26 cellular contexts compared by ENCODE assay signal in the genomic region with DNA sequence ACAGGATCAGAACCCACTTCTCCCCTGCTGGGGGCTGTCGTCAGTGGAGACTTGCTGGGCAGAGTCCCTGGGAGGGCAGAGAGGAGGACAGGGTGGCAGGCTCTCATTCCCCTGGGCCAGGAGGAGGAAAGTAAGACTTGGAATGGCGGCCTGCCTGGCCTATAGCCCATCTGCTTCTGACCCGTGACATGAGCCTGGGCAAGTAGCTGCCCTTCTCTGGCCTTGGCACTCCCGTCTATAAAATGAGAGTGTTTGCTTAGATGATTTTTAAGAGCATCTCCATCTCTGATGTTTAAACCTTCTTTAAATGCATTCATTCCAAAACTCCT.
"Had no signal": no experiment of that assay in that cellular context is flagged by ENCODE, and none has a peak within 500 bp of the region (broad histone marks: within the 10 kb centered on the region; RNA-seq: fewer than 3 reads in every experiment).

No MANE protein-coding gene starts in this region.

- H3K4me1 Mint-ChIP-seq: activated CD4-positive, alpha-beta T cell treated with anti-CD3 and anti-CD28 coated beads for 36 hours; activated CD4-positive, alpha-beta T cell treated with anti-CD3 and anti-CD28 coated beads, Interleukin-2, amount 10 ng/mL, durations not matched to agents 24 days and 14 days; activated naive CD4-positive, alpha-beta T cell treated with anti-CD3 and anti-CD28 coated beads, Interleukin-2, amount 50 U/mL, for 24 hours; activated naive CD8-positive, alpha-beta T cell treated with anti-CD3 and anti-CD28 coated beads for 36 hours; activated naive CD8-positive, alpha-beta T cell treated with anti-CD3 and anti-CD28 coated beads, Interleukin-2, amount 50 U/mL, for 24 hours; T-helper 17 cell had no signal

- H3K36me3 Mint-ChIP-seq: activated CD4-positive, alpha-beta memory T cell treated with anti-CD3 and anti-CD28 coated beads for 36 hours; activated naive CD4-positive, alpha-beta T cell treated with anti-CD3 and anti-CD28 coated beads, Interleukin-2, amount 50 U/mL, for 24 hours; activated naive CD8-positive, alpha-beta T cell treated with anti-CD3 and anti-CD28 coated beads for 36 hours had no signal

- H3K27ac ChIP-seq: adrenal gland, body of pancreas, epithelial cell of prostate, esophagus squamous epithelium had no signal

- H3K9me3 Mint-ChIP-seq: activated CD4-positive, alpha-beta memory T cell treated with anti-CD3 and anti-CD28 coated beads for 36 hours; activated CD4-positive, alpha-beta T cell treated with anti-CD3 and anti-CD28 coated beads, Interleukin-2, amount 10 ng/mL, durations not matched to agents 24 days and 14 days; activated naive CD4-positive, alpha-beta T cell treated with anti-CD3 and anti-CD28 coated beads for 36 hours; activated naive CD4-positive, alpha-beta T cell treated with anti-CD3 and anti-CD28 coated beads, Interleukin-2, amount 50 U/mL, for 24 hours; activated naive CD8-positive, alpha-beta T cell treated with anti-CD3 and anti-CD28 coated beads for 36 hours; activated naive CD8-positive, alpha-beta T cell treated with anti-CD3 and anti-CD28 coated beads, Interleukin-2, amount 50 U/mL, for 24 hours; activated T-cell treated with anti-CD3 and anti-CD28 coated beads, Interleukin-2, amount 50 U/mL, for 4 hours; activated T-helper 1 cell treated with anti-CD3 and anti-CD28 coated beads, Interleukin-12 subunit alpha, Interleukin-12 subunit beta, Interleukin-2, Interleukin-4 antibody, amounts not matched to agents 30 ng/mL and 10 ng/mL and 1 ng/mL, durations not matched to agents 14 hours and 24 hours and 36 hours; activated T-helper 2 cell treated with anti-CD3 and anti-CD28 coated beads, Interferon-gamma antibody, Interleukin-2, Interleukin-4, amounts not matched to agents 10 μg/mL and 5 μg/mL and 100 μg/mL, durations not matched to agents 14 hours and 24 hours and 36 hours; T-helper 2 cell treated with Interferon-gamma antibody and Interleukin-4, amounts not matched to agents 5 μg/mL and 100 μg/mL, for 36 hours had no signal

- H3K27me3 ChIP-seq: adrenal gland, body of pancreas, esophagus squamous epithelium had no signal

- ATAC-seq: activated CD4-positive, alpha-beta T cell treated with anti-CD3 and anti-CD28 coated beads for 36 hours; activated CD8-positive, alpha-beta T cell treated with anti-CD3 and anti-CD28 coated beads, Interleukin-2, amount 10 ng/mL, durations not matched to agents 7 days and 5 days; activated naive CD8-positive, alpha-beta T cell treated with anti-CD3 and anti-CD28 coated beads, Interleukin-2, amount 50 U/mL, for 24 hours; activated T-cell treated with anti-CD3 and anti-CD28 coated beads, Interleukin-2, amount 50 U/mL, for 4 hours; body of pancreas; T-helper 17 cell had no signal

- H3K9me3 ChIP-seq: adrenal gland, esophagus squamous epithelium had no signal

- H3K27me3 Mint-ChIP-seq: activated CD4-positive, alpha-beta T cell treated with anti-CD3 and anti-CD28 coated beads, Interleukin-2, amount 10 ng/mL, durations not matched to agents 24 days and 14 days; activated naive CD4-positive, alpha-beta T cell treated with anti-CD3 and anti-CD28 coated beads, Interleukin-2, amount 50 U/mL, for 24 hours; activated naive CD8-positive, alpha-beta T cell treated with anti-CD3 and anti-CD28 coated beads for 36 hours had no signal

- H3K36me3 ChIP-seq: adrenal gland, esophagus squamous epithelium had no signal

- H3K4me3 ChIP-seq: adrenal gland, body of pancreas, esophagus squamous epithelium had no signal

- H3K27ac Mint-ChIP-seq: activated CD4-positive, alpha-beta memory T cell treated with anti-CD3 and anti-CD28 coated beads for 36 hours; activated CD4-positive, alpha-beta T cell treated with anti-CD3 and anti-CD28 coated beads for 36 hours; activated CD4-positive, alpha-beta T cell treated with anti-CD3 and anti-CD28 coated beads, Interleukin-2, amount 10 ng/mL, durations not matched to agents 24 days and 14 days; activated CD8-positive, alpha-beta T cell treated with anti-CD3 and anti-CD28 coated beads, Interleukin-2, amount 10 ng/mL, durations not matched to agents 7 days and 5 days; activated naive CD4-positive, alpha-beta T cell treated with anti-CD3 and anti-CD28 coated beads for 36 hours; activated naive CD4-positive, alpha-beta T cell treated with anti-CD3 and anti-CD28 coated beads, Interleukin-2, amount 50 U/mL, for 24 hours; activated naive CD8-positive, alpha-beta T cell treated with anti-CD3 and anti-CD28 coated beads for 36 hours; activated naive CD8-positive, alpha-beta T cell treated with anti-CD3 and anti-CD28 coated beads, Interleukin-2, amount 50 U/mL, for 24 hours; activated T-helper 1 cell treated with anti-CD3 and anti-CD28 coated beads, Interleukin-12 subunit alpha, Interleukin-12 subunit beta, Interleukin-2, Interleukin-4 antibody, amounts not matched to agents 30 ng/mL and 10 ng/mL and 1 ng/mL, durations not matched to agents 14 hours and 24 hours and 36 hours; activated T-helper 2 cell treated with anti-CD3 and anti-CD28 coated beads, Interferon-gamma antibody, Interleukin-2, Interleukin-4, amounts not matched to agents 10 μg/mL and 5 μg/mL and 100 μg/mL, durations not matched to agents 14 hours and 24 hours and 36 hours; T-helper 17 cell; T-helper 2 cell treated with Interferon-gamma antibody and Interleukin-4, amounts not matched to agents 5 μg/mL and 100 μg/mL, for 36 hours had no signal

- H3K4me1 ChIP-seq: adrenal gland, esophagus squamous epithelium had no signal

- DNase-seq: activated CD4-positive, alpha-beta memory T cell treated with anti-CD3 and anti-CD28 coated beads for 36 hours; activated CD4-positive, alpha-beta T cell treated with anti-CD3 and anti-CD28 coated beads for 36 hours; activated CD4-positive, alpha-beta T cell treated with anti-CD3 and anti-CD28 coated beads, Interleukin-2, amount 10 ng/mL, durations not matched to agents 24 days and 14 days; activated CD4-positive, CD25-positive, alpha-beta regulatory T cell; activated CD4-positive, CD25-positive, alpha-beta regulatory T cell treated with anti-CD3 and anti-CD28 coated beads, Interleukin-2, amount 50 U/mL, for 72 hours; activated CD8-positive, alpha-beta T cell treated with anti-CD3 and anti-CD28 coated beads, Interleukin-2, amount 10 ng/mL, durations not matched to agents 7 days and 5 days; activated effector memory CD4-positive, alpha-beta T cell treated with anti-CD3 and anti-CD28 coated beads, Interleukin-2, amount 50 U/mL, for 16 hours; activated naive CD4-positive, alpha-beta T cell treated with anti-CD3 and anti-CD28 coated beads for 36 hours; activated naive CD8-positive, alpha-beta T cell treated with anti-CD3 and anti-CD28 coated beads for 36 hours; activated naive CD8-positive, alpha-beta T cell treated with anti-CD3 and anti-CD28 coated beads, Interleukin-2, amount 50 U/mL, for 24 hours; activated T-cell treated with anti-CD3 and anti-CD28 coated beads, Interleukin-2, amount 50 U/mL, for 4 hours; amygdala; body of pancreas; caudate nucleus; effector CD8-positive, alpha-beta T cell; esophagus squamous epithelium; foreskin melanocyte; T-helper 1 cell; T-helper 17 cell; T1000 had no signal

- H3K4me3 Mint-ChIP-seq: activated CD4-positive, alpha-beta memory T cell treated with anti-CD3 and anti-CD28 coated beads for 36 hours; activated CD4-positive, alpha-beta T cell treated with anti-CD3 and anti-CD28 coated beads for 36 hours; activated CD4-positive, alpha-beta T cell treated with anti-CD3 and anti-CD28 coated beads, Interleukin-2, amount 10 ng/mL, durations not matched to agents 24 days and 14 days; activated CD8-positive, alpha-beta T cell treated with anti-CD3 and anti-CD28 coated beads, Interleukin-2, amount 10 ng/mL, durations not matched to agents 7 days and 5 days; activated naive CD4-positive, alpha-beta T cell treated with anti-CD3 and anti-CD28 coated beads for 36 hours; activated naive CD4-positive, alpha-beta T cell treated with anti-CD3 and anti-CD28 coated beads, Interleukin-2, amount 50 U/mL, for 24 hours; activated naive CD8-positive, alpha-beta T cell treated with anti-CD3 and anti-CD28 coated beads for 36 hours; activated naive CD8-positive, alpha-beta T cell treated with anti-CD3 and anti-CD28 coated beads, Interleukin-2, amount 50 U/mL, for 24 hours; activated T-cell treated with anti-CD3 and anti-CD28 coated beads, Interleukin-2, amount 50 U/mL, for 4 hours; activated T-helper 1 cell treated with anti-CD3 and anti-CD28 coated beads, Interleukin-12 subunit alpha, Interleukin-12 subunit beta, Interleukin-2, Interleukin-4 antibody, amounts not matched to agents 30 ng/mL and 10 ng/mL and 1 ng/mL, durations not matched to agents 14 hours and 24 hours and 36 hours; T-helper 17 cell; T-helper 2 cell treated with Interferon-gamma antibody and Interleukin-4, amounts not matched to agents 5 μg/mL and 100 μg/mL, for 36 hours had no signal
